In genomic region chr1:24321150-24321549, GRCh38 we compare ENCODE assay signal across 8 cellular contexts. TPM values are rescaled to one million over a fixed set of nuclear protein-coding genes. Genes with fewer than 3 reads are reported as not detected.
DNase-seq lines count a peak whose midpoint lies in the region; ATAC-seq and TF ChIP-seq lines count a peak whose summit lies in the region.

No MANE protein-coding gene starts in this region.

- peak overlapping the region; percentile 57 for H3K27ac Mint-ChIP-seq in Caco-2 (ENCODE audit: unreplicated experiment)
- H3K27ac Mint-ChIP-seq in central memory CD8-positive, alpha-beta T cell (ENCODE audit: low read depth) = no peak overlapping the region
- H3K27ac Mint-ChIP-seq in naive thymus-derived CD8-positive, alpha-beta T cell = peak overlapping the region in 1 of 10 donors; percentile 62

- H3K27me3 ChIP-seq in Caco-2 (replicated peaks; ENCODE audit: control insufficient read depth, insufficient read depth, low read length) = no peaks in the 10 kb centered on the region

- no peaks in the 10 kb centered on the region for H3K36me3 ChIP-seq in Caco-2 (ENCODE audit: control insufficient read depth, insufficient read depth, low read length)

- no peaks in the 10 kb centered on the region for H3K9me3 ChIP-seq in Caco-2

- H3K4me1 Mint-ChIP-seq in Caco-2 (ENCODE audit: low read depth, unreplicated experiment) = peaks cover 6% of the 10 kb centered on the region
- peaks cover 39% of the 10 kb centered on the region for H3K4me1 Mint-ChIP-seq in central memory CD8-positive, alpha-beta T cell
- peaks cover 35 to 52% (median 47%) of the 10 kb centered on the region in 4 donors for H3K4me1 Mint-ChIP-seq in naive thymus-derived CD8-positive, alpha-beta T cell

- TF ChIP-seq CTCF in Caco-2 (IDR thresholded peaks at IDR 0.05; ENCODE audit: insufficient read depth in 1 of 2, low read depth in 1 of 2, low read length in 1 of 2, severe bottlenecking in 1 of 2, unreplicated experiment in 1 of 2) (no peak), NB4 (IDR thresholded peaks at IDR 0.05; ENCODE audit: low read depth, low read length) (no peak)

- peak overlapping the region; percentile 52 for H3K4me3 ChIP-seq in Caco-2 (ENCODE audit: low read depth, low read length)
- H3K4me3 ChIP-seq in NB4 (ENCODE audit: low read depth, low read length) = peak overlapping the region; percentile 46

- no peak for ATAC-seq in central memory CD8-positive, alpha-beta T cell (replicated peaks; ENCODE audit: extremely low read depth, poor library complexity, severe bottlenecking)
- ATAC-seq in naive thymus-derived CD8-positive, alpha-beta T cell = no peak
- ATAC-seq in HG02642 (IDR thresholded peaks at IDR 0.05; ENCODE audit: poor library complexity, unreplicated experiment) = no peak

- H3K36me3 Mint-ChIP-seq in Caco-2 (ENCODE audit: insufficient read depth, unreplicated experiment) = no peaks in the 10 kb centered on the region
- H3K36me3 Mint-ChIP-seq in central memory CD8-positive, alpha-beta T cell (ENCODE audit: insufficient read depth) = peaks cover 11% of the 10 kb centered on the region
- H3K36me3 Mint-ChIP-seq in naive thymus-derived CD8-positive, alpha-beta T cell = no peaks in the 10 kb centered on the region

- DNase-seq in Caco-2 = no peak
- peak; percentile 61 for DNase-seq in NB4 (ENCODE audit: low read depth)
- no peak for DNase-seq in central memory CD8-positive, alpha-beta T cell (ENCODE audit: low spot score in 2 of 2)
- peak in 2 of 10 donors; percentile 7 to 9 for DNase-seq in naive thymus-derived CD8-positive, alpha-beta T cell
- DNase-seq in activated effector memory CD4-positive, alpha-beta T cell treated with anti-CD3 and anti-CD28 coated beads, Interleukin-2, amount 50 U/mL, for 16 hours = no peak
- no peak for DNase-seq in posterior cingulate gyrus
- DNase-seq in GF-D8 (lab: John Stamatoyannopoulos, UW) = no peak

- no peaks in the 10 kb centered on the region for H3K27me3 Mint-ChIP-seq in Caco-2 (ENCODE audit: insufficient read depth, unreplicated experiment)
- peaks cover 54% of the 10 kb centered on the region for H3K27me3 Mint-ChIP-seq in central memory CD8-positive, alpha-beta T cell
- peaks cover 10 to 50% (median 22%) of the 10 kb centered on the region in 5 donors for H3K27me3 Mint-ChIP-seq in naive thymus-derived CD8-positive, alpha-beta T cell

- peak overlapping the region; percentile 74 for H3K4me3 Mint-ChIP-seq in Caco-2 (ENCODE audit: unreplicated experiment)
- H3K4me3 Mint-ChIP-seq in central memory CD8-positive, alpha-beta T cell = peak overlapping the region; percentile 82
- peak overlapping the region; percentile 56 to 90 (median 68) for H3K4me3 Mint-ChIP-seq in naive thymus-derived CD8-positive, alpha-beta T cell

- BruUV-seq in Caco-2 (replicated peaks; lab: Mats Ljungman, UMichigan) = no TSS peak

- CTCF ChIA-PET in Caco-2 (lab: Charles Lee) = interaction anchor here (0.6 to 0.9 kb wide), 2 partner anchors 119 to 133 kb away, joined by 3 read pairs; no protein-coding TSS in a partner anchor

- no peaks in the 10 kb centered on the region for H3K9me3 Mint-ChIP-seq in Caco-2 (ENCODE audit: unreplicated experiment)
- H3K9me3 Mint-ChIP-seq in central memory CD8-positive, alpha-beta T cell = no peaks in the 10 kb centered on the region
- H3K9me3 Mint-ChIP-seq in naive thymus-derived CD8-positive, alpha-beta T cell = no peaks in the 10 kb centered on the region

- POLR2A ChIA-PET in Caco-2 (lab: Charles Lee) = interaction anchor here (1.0 kb wide), 1 partner anchor 8 kb away, joined by 3 read pairs; no protein-coding TSS in a partner anchor
- POLR2A ChIA-PET in naive thymus-derived CD8-positive, alpha-beta T cell (lab: Charles Lee) = interaction anchor here (0.5 to 1.5 kb wide), 4 partner anchors 11 to 1028 kb away, joined by 3 to 4 read pairs (median 3); no protein-coding TSS in a partner anchor

- no peaks in the 10 kb centered on the region; the same call in 1 of the 2 replicates for H3K4me1 ChIP-seq in Caco-2

- TF ChIP-seq POLR2A in NB4 (IDR thresholded peaks at IDR 0.05; ENCODE audit: extremely low read depth, insufficient read length) = no peak

- intact Hi-C loops in Caco-2 (cut with micrococcal nuclease; ENCODE audit: unreplicated experiment) (no loop called here), posterior cingulate gyrus (cut with DNase I) (no loop called here)

RNA-seq across cellular contexts. Expression of gene GRHL3, which starts 2.0 kb away (rescaled TPM):
- total RNA-seq in Caco-2 (2022) = 2.3 and 2.7 TPM in 2 replicates
- total RNA-seq in naive thymus-derived CD8-positive, alpha-beta T cell = not detected
- not detected for polyA plus RNA-seq in naive thymus-derived CD8-positive, alpha-beta T cell
